11 cellular contexts compared by ENCODE assay signal in the genomic region with DNA sequence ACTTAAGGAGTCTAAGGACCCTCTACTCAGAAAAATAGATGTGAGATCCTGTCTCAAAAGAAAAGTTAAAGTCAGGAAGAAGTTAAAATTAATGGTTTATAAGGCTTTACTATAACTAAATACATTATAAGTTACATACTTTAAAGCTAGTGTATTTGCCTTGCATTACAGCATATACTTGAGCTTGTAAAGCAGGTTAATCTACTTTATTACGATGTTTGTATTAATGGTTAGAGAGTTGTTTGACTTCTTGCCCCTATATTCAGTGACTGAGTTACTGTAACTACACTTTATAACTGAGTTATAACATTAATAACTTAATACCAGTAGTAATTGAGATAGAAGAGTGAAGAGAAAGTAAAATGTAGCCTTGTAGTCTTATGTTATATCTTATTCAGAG. TPM values are rescaled to one million over a fixed set of nuclear protein-coding genes. Genes with fewer than 3 reads are reported as not detected.
DNase-seq lines count a peak whose midpoint lies in the region; ATAC-seq and TF ChIP-seq lines count a peak whose summit lies in the region.
"Had no signal": no experiment of that assay in that cellular context is flagged by ENCODE, and none has a peak within 500 bp of the region (broad histone marks: within the 10 kb centered on the region; RNA-seq: fewer than 3 reads in every experiment).

No MANE protein-coding gene starts in this region.

- no peak for TF ChIP-seq POLR2A in erythroblast (IDR thresholded peaks at IDR 0.05; ENCODE audit: low read length)

- peak overlapping the region in 4 of 5 experiments; percentile 22 to 60 (median 28) for H3K27ac Mint-ChIP-seq in brain
- peak overlapping the region; percentile 38 for H3K27ac Mint-ChIP-seq in progenitor cell of endocrine pancreas

- peaks cover 77% of the 10 kb centered on the region for H4K20me1 ChIP-seq in DND-41 (ENCODE audit: insufficient read depth, low read length)

- peaks cover 44% of the 10 kb centered on the region for H3K4me1 ChIP-seq in DND-41 (ENCODE audit: insufficient read depth, low read length)

- H3K36me3 ChIP-seq in DND-41 (ENCODE audit: insufficient read depth, low read length), result peaks cover 46% of the 10 kb centered on the region

- H3K4me2 ChIP-seq in DND-41 (ENCODE audit: insufficient read depth, low read length), result no peak overlapping the region

- peak overlapping the region; percentile 51; the same call in 1 of the 2 replicates for H3K27ac ChIP-seq in DND-41 (ENCODE audit: low read length)

- H3K36me3 Mint-ChIP-seq in brain, result peaks cover 30% of the 10 kb centered on the region
- peaks cover 11% of the 10 kb centered on the region for H3K36me3 Mint-ChIP-seq in progenitor cell of endocrine pancreas (ENCODE audit: insufficient read depth)

- ATAC-seq in DND-41 (ENCODE audit: insufficient read depth, low read depth), result no peak
- no peak for ATAC-seq in HG02885 (IDR thresholded peaks at IDR 0.05; ENCODE audit: poor library complexity, unreplicated experiment)

- no peak overlapping the region for H3K4me3 ChIP-seq in DND-41 (ENCODE audit: low read depth in 1 of 2, low read length in 2 of 2)
- H3K4me3 ChIP-seq: skin epidermis had no signal

- H3K4me3 Mint-ChIP-seq in brain (no peak overlapping the region), progenitor cell of endocrine pancreas (ENCODE audit: low read depth) (no peak overlapping the region)

- TF ChIP-seq CTCF in DND-41 (IDR thresholded peaks at IDR 0.05; ENCODE audit: borderline replicate concordance, extremely low read depth, low read length, poor library complexity, severe bottlenecking) (no peak), brain (conservative IDR thresholded peaks at IDR 0.05) (no peak), progenitor cell of endocrine pancreas (IDR thresholded peaks at IDR 0.05; ENCODE audit: unreplicated experiment) (no peak)

- H3K27me3 ChIP-seq in DND-41 (ENCODE audit: insufficient read depth, low read length, poor library complexity), result no peaks in the 10 kb centered on the region

- H3K9me3 ChIP-seq in DND-41 (ENCODE audit: insufficient read depth, low read length, severe bottlenecking), result no peaks in the 10 kb centered on the region

- DNase-seq in DND-41, result no peak
- peak; percentile 34 for DNase-seq in HT-29 (ENCODE audit: low spot score)
- DNase-seq in progenitor cell of endocrine pancreas (ENCODE audit: low spot score, unreplicated experiment), result no peak
- no peak for DNase-seq in erythroblast (lab: John Stamatoyannopoulos, UW)
- no peak for DNase-seq in cerebellum (ENCODE audit: low spot score)
- DNase-seq: activated CD4-positive, alpha-beta T cell treated with anti-CD3 and anti-CD28 coated beads for 1 hour; EL; NCI-H1930 had no signal

- peaks cover 91% of the 10 kb centered on the region for H3K79me2 ChIP-seq in DND-41 (ENCODE audit: insufficient read depth, low read length)

- H3K27me3 Mint-ChIP-seq in brain, result no peaks in the 10 kb centered on the region
- H3K27me3 Mint-ChIP-seq in progenitor cell of endocrine pancreas, result no peaks in the 10 kb centered on the region

- no peak overlapping the region for H2AFZ ChIP-seq in DND-41 (ENCODE audit: low read depth, low read length)

- H3K4me1 Mint-ChIP-seq in brain (peaks cover 55% of the 10 kb centered on the region), progenitor cell of endocrine pancreas (ENCODE audit: low read depth) (peaks cover 21% of the 10 kb centered on the region)

- H3K9me3 Mint-ChIP-seq in brain (no peaks in the 10 kb centered on the region), progenitor cell of endocrine pancreas (ENCODE audit: low read depth) (no peaks in the 10 kb centered on the region)

- H3K9ac ChIP-seq in DND-41 (ENCODE audit: low read depth, low read length), result no peak overlapping the region

RNA-seq across cellular contexts. Expression of a gene that starts 22.8 kb away (rescaled TPM):
- total RNA-seq in HT-29 (2014; rRNA removed; shearing (Covaris generic)), result 78.9 and 92.0 TPM in 2 replicates
- 135 TPM for polyA plus RNA-seq in brain (ENCODE audit: insufficient read depth, low read depth, low replicate concordance)
- 185 and 195 TPM in 2 replicates for total RNA-seq in progenitor cell of endocrine pancreas
- 283 TPM for total RNA-seq in cerebellum
